ENCODE assay signal across 1 cellular context in the genomic region with DNA sequence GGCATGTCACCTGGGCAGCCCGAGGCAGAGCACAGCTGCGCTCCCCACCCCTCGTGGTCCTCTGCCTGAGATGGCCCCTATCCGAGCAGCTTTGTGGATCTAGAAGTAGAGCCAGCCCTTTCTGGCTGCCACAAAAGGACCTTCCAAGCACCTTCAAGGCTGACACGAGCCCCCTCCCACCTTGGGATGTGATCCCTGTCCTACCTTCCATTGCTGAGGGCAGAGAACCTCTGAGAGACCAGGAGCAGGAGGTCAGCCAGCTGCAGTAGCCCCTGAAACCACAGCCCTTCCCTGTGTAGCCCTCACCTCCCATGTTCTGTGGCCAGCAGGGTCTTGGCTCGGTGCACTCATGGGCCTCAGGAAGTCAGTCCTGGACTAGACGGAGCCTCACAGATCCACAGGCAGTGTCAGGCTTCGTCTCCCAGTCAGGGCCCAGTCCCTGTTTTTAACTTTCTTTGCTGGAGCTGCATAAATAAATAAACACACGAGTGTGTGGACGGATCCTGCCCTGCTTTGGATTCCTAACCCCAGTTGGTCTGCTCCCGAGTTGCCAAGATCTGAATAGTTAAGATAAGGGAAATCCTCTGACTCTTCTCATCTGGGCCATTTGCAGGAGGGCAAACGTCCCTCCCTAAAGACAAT.
TF ChIP-seq lines count a peak whose summit lies in the region.

No MANE protein-coding gene starts in this region.

TF ChIP-seq in GM23338, 12 proteins besides CTCF, POLR2A, EP300 and RAD21 (continued from another document):
- TF ChIP-seq, protein P1, sequence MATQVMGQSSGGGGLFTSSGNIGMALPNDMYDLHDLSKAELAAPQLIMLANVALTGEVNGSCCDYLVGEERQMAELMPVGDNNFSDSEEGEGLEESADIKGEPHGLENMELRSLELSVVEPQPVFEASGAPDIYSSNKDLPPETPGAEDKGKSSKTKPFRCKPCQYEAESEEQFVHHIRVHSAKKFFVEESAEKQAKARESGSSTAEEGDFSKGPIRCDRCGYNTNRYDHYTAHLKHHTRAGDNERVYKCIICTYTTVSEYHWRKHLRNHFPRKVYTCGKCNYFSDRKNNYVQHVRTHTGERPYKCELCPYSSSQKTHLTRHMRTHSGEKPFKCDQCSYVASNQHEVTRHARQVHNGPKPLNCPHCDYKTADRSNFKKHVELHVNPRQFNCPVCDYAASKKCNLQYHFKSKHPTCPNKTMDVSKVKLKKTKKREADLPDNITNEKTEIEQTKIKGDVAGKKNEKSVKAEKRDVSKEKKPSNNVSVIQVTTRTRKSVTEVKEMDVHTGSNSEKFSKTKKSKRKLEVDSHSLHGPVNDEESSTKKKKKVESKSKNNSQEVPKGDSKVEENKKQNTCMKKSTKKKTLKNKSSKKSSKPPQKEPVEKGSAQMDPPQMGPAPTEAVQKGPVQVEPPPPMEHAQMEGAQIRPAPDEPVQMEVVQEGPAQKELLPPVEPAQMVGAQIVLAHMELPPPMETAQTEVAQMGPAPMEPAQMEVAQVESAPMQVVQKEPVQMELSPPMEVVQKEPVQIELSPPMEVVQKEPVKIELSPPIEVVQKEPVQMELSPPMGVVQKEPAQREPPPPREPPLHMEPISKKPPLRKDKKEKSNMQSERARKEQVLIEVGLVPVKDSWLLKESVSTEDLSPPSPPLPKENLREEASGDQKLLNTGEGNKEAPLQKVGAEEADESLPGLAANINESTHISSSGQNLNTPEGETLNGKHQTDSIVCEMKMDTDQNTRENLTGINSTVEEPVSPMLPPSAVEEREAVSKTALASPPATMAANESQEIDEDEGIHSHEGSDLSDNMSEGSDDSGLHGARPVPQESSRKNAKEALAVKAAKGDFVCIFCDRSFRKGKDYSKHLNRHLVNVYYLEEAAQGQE (IDR thresholded peaks at IDR 0.05; ENCODE audit: unreplicated experiment), result no peak
- TF ChIP-seq JUNB (IDR thresholded peaks at IDR 0.05; ENCODE audit: unreplicated experiment) (no peak), ZNF114 (CRISPR knock-in tag; IDR thresholded peaks at IDR 0.05) (no peak), NANOG (IDR thresholded peaks at IDR 0.05; ENCODE audit: borderline replicate concordance) (no peak), CREB1 (CRISPR knock-in tag; IDR thresholded peaks at IDR 0.05; ENCODE audit: low read depth) (no peak), EZH2 (IDR thresholded peaks at IDR 0.05; ENCODE audit: low read depth, unreplicated experiment) (no peak), POLR2AphosphoS5 (IDR thresholded peaks at IDR 0.05; ENCODE audit: low read depth) (no peak), STAT1 (IDR thresholded peaks at IDR 0.05; ENCODE audit: unreplicated experiment) (no peak)
- TF ChIP-seq, protein P2, sequence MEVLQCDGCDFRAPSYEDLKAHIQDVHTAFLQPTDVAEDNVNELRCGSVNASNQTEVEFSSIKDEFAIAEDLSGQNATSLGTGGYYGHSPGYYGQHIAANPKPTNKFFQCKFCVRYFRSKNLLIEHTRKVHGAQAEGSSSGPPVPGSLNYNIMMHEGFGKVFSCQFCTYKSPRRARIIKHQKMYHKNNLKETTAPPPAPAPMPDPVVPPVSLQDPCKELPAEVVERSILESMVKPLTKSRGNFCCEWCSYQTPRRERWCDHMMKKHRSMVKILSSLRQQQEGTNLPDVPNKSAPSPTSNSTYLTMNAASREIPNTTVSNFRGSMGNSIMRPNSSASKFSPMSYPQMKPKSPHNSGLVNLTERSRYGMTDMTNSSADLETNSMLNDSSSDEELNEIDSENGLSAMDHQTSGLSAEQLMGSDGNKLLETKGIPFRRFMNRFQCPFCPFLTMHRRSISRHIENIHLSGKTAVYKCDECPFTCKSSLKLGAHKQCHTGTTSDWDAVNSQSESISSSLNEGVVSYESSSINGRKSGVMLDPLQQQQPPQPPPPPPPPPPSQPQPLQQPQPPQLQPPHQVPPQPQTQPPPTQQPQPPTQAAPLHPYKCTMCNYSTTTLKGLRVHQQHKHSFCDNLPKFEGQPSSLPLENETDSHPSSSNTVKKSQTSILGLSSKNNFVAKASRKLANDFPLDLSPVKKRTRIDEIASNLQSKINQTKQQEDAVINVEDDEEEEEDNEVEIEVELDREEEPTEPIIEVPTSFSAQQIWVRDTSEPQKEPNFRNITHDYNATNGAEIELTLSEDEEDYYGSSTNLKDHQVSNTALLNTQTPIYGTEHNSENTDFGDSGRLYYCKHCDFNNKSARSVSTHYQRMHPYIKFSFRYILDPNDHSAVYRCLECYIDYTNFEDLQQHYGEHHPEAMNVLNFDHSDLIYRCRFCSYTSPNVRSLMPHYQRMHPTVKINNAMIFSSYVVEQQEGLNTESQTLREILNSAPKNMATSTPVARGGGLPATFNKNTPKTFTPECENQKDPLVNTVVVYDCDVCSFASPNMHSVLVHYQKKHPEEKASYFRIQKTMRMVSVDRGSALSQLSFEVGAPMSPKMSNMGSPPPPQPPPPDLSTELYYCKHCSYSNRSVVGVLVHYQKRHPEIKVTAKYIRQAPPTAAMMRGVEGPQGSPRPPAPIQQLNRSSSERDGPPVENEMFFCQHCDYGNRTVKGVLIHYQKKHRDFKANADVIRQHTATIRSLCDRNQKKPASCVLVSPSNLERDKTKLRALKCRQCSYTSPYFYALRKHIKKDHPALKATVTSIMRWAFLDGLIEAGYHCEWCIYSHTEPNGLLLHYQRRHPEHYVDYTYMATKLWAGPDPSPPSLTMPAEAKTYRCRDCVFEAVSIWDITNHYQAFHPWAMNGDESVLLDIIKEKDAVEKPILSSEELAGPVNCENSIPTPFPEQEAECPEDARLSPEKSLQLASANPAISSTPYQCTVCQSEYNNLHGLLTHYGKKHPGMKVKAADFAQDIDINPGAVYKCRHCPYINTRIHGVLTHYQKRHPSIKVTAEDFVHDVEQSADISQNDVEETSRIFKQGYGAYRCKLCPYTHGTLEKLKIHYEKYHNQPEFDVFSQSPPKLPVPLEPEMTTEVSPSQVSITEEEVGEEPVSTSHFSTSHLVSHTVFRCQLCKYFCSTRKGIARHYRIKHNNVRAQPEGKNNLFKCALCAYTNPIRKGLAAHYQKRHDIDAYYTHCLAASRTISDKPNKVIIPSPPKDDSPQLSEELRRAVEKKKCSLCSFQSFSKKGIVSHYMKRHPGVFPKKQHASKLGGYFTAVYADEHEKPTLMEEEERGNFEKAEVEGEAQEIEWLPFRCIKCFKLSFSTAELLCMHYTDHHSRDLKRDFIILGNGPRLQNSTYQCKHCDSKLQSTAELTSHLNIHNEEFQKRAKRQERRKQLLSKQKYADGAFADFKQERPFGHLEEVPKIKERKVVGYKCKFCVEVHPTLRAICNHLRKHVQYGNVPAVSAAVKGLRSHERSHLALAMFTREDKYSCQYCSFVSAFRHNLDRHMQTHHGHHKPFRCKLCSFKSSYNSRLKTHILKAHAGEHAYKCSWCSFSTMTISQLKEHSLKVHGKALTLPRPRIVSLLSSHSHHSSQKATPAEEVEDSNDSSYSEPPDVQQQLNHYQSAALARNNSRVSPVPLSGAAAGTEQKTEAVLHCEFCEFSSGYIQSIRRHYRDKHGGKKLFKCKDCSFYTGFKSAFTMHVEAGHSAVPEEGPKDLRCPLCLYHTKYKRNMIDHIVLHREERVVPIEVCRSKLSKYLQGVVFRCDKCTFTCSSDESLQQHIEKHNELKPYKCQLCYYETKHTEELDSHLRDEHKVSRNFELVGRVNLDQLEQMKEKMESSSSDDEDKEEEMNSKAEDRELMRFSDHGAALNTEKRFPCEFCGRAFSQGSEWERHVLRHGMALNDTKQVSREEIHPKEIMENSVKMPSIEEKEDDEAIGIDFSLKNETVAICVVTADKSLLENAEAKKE (CRISPR knock-in tag; IDR thresholded peaks at IDR 0.05), result no peak
- TF ChIP-seq, protein P3, sequence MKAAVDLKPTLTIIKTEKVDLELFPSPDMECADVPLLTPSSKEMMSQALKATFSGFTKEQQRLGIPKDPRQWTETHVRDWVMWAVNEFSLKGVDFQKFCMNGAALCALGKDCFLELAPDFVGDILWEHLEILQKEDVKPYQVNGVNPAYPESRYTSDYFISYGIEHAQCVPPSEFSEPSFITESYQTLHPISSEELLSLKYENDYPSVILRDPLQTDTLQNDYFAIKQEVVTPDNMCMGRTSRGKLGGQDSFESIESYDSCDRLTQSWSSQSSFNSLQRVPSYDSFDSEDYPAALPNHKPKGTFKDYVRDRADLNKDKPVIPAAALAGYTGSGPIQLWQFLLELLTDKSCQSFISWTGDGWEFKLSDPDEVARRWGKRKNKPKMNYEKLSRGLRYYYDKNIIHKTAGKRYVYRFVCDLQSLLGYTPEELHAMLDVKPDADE (IDR thresholded peaks at IDR 0.05), result no peak
